8 cellular contexts compared by ENCODE assay signal in genomic region chr16:57800213-57801097, GRCh38. TPM values are rescaled to one million over a fixed set of nuclear protein-coding genes. Genes with fewer than 3 reads are reported as not detected.
A peak's percentile ranks its signal among the peaks of the same experiment; 100 is the strongest.
DNase-seq lines count a peak whose midpoint lies in the region; ATAC-seq and TF ChIP-seq lines count a peak whose summit lies in the region.

No MANE protein-coding gene starts in this region.

- peaks cover 5% of the 10 kb centered on the region for H3K27me3 ChIP-seq in rectal smooth muscle tissue (ENCODE audit: control insufficient read depth, insufficient read depth, low read length)

- H3K36me3 ChIP-seq in rectal smooth muscle tissue (ENCODE audit: control insufficient read depth, insufficient read depth, low read length), result no peaks in the 10 kb centered on the region

- H3K4me3 ChIP-seq in fibroblast of the aortic adventitia (ENCODE audit: low read depth, low read length) (peak overlapping the region; percentile 77), rectal smooth muscle tissue (ENCODE audit: low read length) (peak overlapping the region; percentile 29)

- H3K9ac ChIP-seq in rectal smooth muscle tissue (ENCODE audit: low read length), result no peak overlapping the region

- TF ChIP-seq CTCF in fibroblast of the aortic adventitia (IDR thresholded peaks at IDR 0.05; ENCODE audit: insufficient read depth, low read length), result no peak

- DNase-seq in CMK (ENCODE audit: low read depth) (peak; percentile 77), UCSD-AML1 (lab: John Stamatoyannopoulos, UW; ENCODE audit: unreplicated experiment) (peak; percentile 40), fibroblast of the aortic adventitia (ENCODE audit: low read depth) (no peak), Ammon's horn (ENCODE audit: low spot score) (no peak), cerebellum (ENCODE audit: low spot score) (no peak), putamen (ENCODE audit: low spot score) (no peak)

- peaks cover 18% of the 10 kb centered on the region for H3K4me1 ChIP-seq in rectal smooth muscle tissue (ENCODE audit: control insufficient read depth, insufficient read depth, low read length)

- ATAC-seq in HG02970 (IDR thresholded peaks at IDR 0.05; ENCODE audit: low FRiP score, unreplicated experiment), result no peak

- H3K27ac ChIP-seq in rectal smooth muscle tissue (ENCODE audit: low read depth, low read length), result no peak overlapping the region

RNA-seq across cellular contexts. Expression of gene KIFC3, which starts 1.8 kb away (rescaled TPM):
- 23.0 and 32.8 TPM in 2 replicates for total RNA-seq in fibroblast of the aortic adventitia (ENCODE audit: low replicate concordance)
- total RNA-seq in cerebellum, result 14.0 TPM

Comparison
In these comparisons a context has a peak if more than half of its experiments do, and no peak if none do; other contexts are left out.
1. DNase-seq: peak in CMK (single experiment) and UCSD-AML1 (single experiment); none in fibroblast of the aortic adventitia (single experiment), Ammon's horn (single experiment), cerebellum (single experiment) and putamen (single experiment).